ENCODE assay signal across 9 cellular contexts in genomic region chr2:98935111-98935770, GRCh38.
DNase-seq lines count a peak whose midpoint lies in the region; ATAC-seq and TF ChIP-seq lines count a peak whose summit lies in the region.
"Had no signal": no experiment of that assay in that cellular context is flagged by ENCODE, and none has a peak within 500 bp of the region (broad histone marks: within the 10 kb centered on the region; RNA-seq: fewer than 3 reads in every experiment).

No MANE protein-coding gene starts in this region.

- peak; percentile 51 for DNase-seq in NCI-H146 (lab: John Stamatoyannopoulos, UW)
- DNase-seq in NCI-H146 treated with DMSO at 0.1 percent for 48 hours (lab: John Stamatoyannopoulos, UW; ENCODE audit: unreplicated experiment): no peak
- no peak for DNase-seq in WERI-Rb-1
- no peak for DNase-seq in stimulated activated effector memory CD8-positive, alpha-beta T cell treated with anti-CD3 and anti-CD28 coated beads, Interleukin-12 subunit alpha, Interleukin-12 subunit beta, amount 100 ng/mL, for 72 hours (ENCODE audit: low spot score in 2 of 2)
- DNase-seq in NK-92 treated with Interleukin-12 subunit alpha and Interleukin-12 subunit beta, amount 100 ng/mL, for 24 hours (lab: John Stamatoyannopoulos, UW): no peak
- DNase-seq: islet precursor cell had no signal

- no peak for TF ChIP-seq CTCF in WERI-Rb-1 (IDR thresholded peaks at IDR 0.05; ENCODE audit: low read depth, low read length)

- H3K4me3 ChIP-seq in WERI-Rb-1 (ENCODE audit: low read depth, low read length) (peak overlapping the region; percentile 43), iPS-18c (ENCODE audit: insufficient read depth, low read depth, low read length) (peak overlapping the region; percentile 43; the same call in 1 of the 2 replicates)

- H3K36me3 Mint-ChIP-seq in stimulated activated effector memory CD8-positive, alpha-beta T cell treated with anti-CD3 and anti-CD28 coated beads, Interleukin-12 subunit alpha, Interleukin-12 subunit beta, amount 100 ng/mL, for 72 hours: no peaks in the 10 kb centered on the region

- H3K27ac ChIP-seq in WERI-Rb-1: no peak overlapping the region

- H3K4me3 Mint-ChIP-seq in stimulated activated effector memory CD8-positive, alpha-beta T cell treated with anti-CD3 and anti-CD28 coated beads, Interleukin-12 subunit alpha, Interleukin-12 subunit beta, amount 100 ng/mL, for 72 hours: peak overlapping the region; percentile 43

- no peaks in the 10 kb centered on the region for H3K27me3 ChIP-seq in WERI-Rb-1 (ENCODE audit: insufficient read depth, low read depth, severe bottlenecking)

- H3K9me3 ChIP-seq in WERI-Rb-1 (ENCODE audit: severe bottlenecking) (no peaks in the 10 kb centered on the region), iPS-18c (ENCODE audit: control insufficient read depth, insufficient read depth, low read length) (no peaks in the 10 kb centered on the region)

- no peak overlapping the region for H3K27ac Mint-ChIP-seq in stimulated activated effector memory CD8-positive, alpha-beta T cell treated with anti-CD3 and anti-CD28 coated beads, Interleukin-12 subunit alpha, Interleukin-12 subunit beta, amount 100 ng/mL, for 72 hours

- H3K4me1 Mint-ChIP-seq in stimulated activated effector memory CD8-positive, alpha-beta T cell treated with anti-CD3 and anti-CD28 coated beads, Interleukin-12 subunit alpha, Interleukin-12 subunit beta, amount 100 ng/mL, for 72 hours: peaks cover 14% of the 10 kb centered on the region

- H3K36me3 ChIP-seq in WERI-Rb-1: no peaks in the 10 kb centered on the region

- no peaks in the 10 kb centered on the region for H3K9me3 Mint-ChIP-seq in stimulated activated effector memory CD8-positive, alpha-beta T cell treated with anti-CD3 and anti-CD28 coated beads, Interleukin-12 subunit alpha, Interleukin-12 subunit beta, amount 100 ng/mL, for 72 hours

- no peak for ATAC-seq in stimulated activated effector memory CD8-positive, alpha-beta T cell treated with anti-CD3 and anti-CD28 coated beads, Interleukin-12 subunit alpha, Interleukin-12 subunit beta, amount 100 ng/mL, for 72 hours
- ATAC-seq in HG03469 (IDR thresholded peaks at IDR 0.05; ENCODE audit: unreplicated experiment): no peak
- no peak for ATAC-seq in GM21381 (IDR thresholded peaks at IDR 0.05; ENCODE audit: unreplicated experiment)
